Comparison of ENCODE assay signal across 8 cellular contexts in genomic region chr1:160711528-160712311, GRCh38. TPM values are rescaled to one million over a fixed set of nuclear protein-coding genes. Genes with fewer than 3 reads are reported as not detected.
A peak's percentile ranks its signal among the peaks of the same experiment; 100 is the strongest.
DNase-seq lines count a peak whose midpoint lies in the region; ATAC-seq and TF ChIP-seq lines count a peak whose summit lies in the region.

Gene CD48, minus strand, starts transcription at chr1:160711822. Its CDS starts 59 bp downstream, at chr1:160711763.

- H3K9me2 ChIP-seq in GM23338 (ENCODE audit: insufficient read depth): no peaks in the 10 kb centered on the region

- H3K36me3 ChIP-seq in GM23338 (ENCODE audit: insufficient read depth): no peaks in the 10 kb centered on the region
- no peaks in the 10 kb centered on the region for H3K36me3 ChIP-seq in suprapubic skin
- H3K36me3 ChIP-seq in aorta (ENCODE audit: control insufficient read depth in 1 of 2, insufficient read depth in 2 of 2, low read length in 1 of 2): no peaks in the 10 kb centered on the region

- no peaks in the 10 kb centered on the region for H4K20me1 ChIP-seq in GM23338 (replicated peaks; ENCODE audit: insufficient read depth)

- DNase-seq in GDM1 (lab: John Stamatoyannopoulos, UW) (peak; percentile 20), GM23338 (ENCODE audit: low spot score) (no peak), SIG-M5 treated with dmso at 0.1 percent for 504 hours (lab: John Stamatoyannopoulos, UW; ENCODE audit: unreplicated experiment) (peak; percentile 87), suprapubic skin (ENCODE audit: low spot score in 2 of 2) (no peak), occipital lobe (lab: John Stamatoyannopoulos, UW) (no peak), NCI-H2227 treated with DMSO at 0.1 percent for 48 hours (lab: John Stamatoyannopoulos, UW) (no peak), aorta (no peak)
- peak; percentile 35 for DNase-seq in effector CD4-positive, alpha-beta T cell

- WGBS in suprapubic skin: 43% methylated on average over 9 of the region's 9 CpGs
- 47 to 51% methylated on average over 9 of the region's 9 CpGs for WGBS in aorta, 2 donors

- H3K4me3 ChIP-seq in GM23338: no peak within 1 kb of the TSS
- H3K4me3 ChIP-seq in suprapubic skin: peak within 1 kb of the TSS; percentile 26
- no peak within 1 kb of the TSS for H3K4me3 ChIP-seq in aorta (ENCODE audit: low read length in 2 of 2)

- H3K4me3 Mint-ChIP-seq in GM23338: no peak within 1 kb of the TSS

- H3F3A ChIP-seq in GM23338 (replicated peaks; ENCODE audit: low read depth): no peaks in the 10 kb centered on the region

- no peaks in the 10 kb centered on the region for H3K27me3 ChIP-seq in GM23338 (ENCODE audit: insufficient read depth)
- H3K27me3 ChIP-seq in suprapubic skin: peaks cover 4% of the 10 kb centered on the region
- H3K27me3 ChIP-seq in aorta (ENCODE audit: control insufficient read depth in 1 of 2, insufficient read depth in 2 of 2, low read length in 1 of 2): peaks cover 0 to 2% of the 10 kb centered on the region in 2 donors

- H3K27ac ChIP-seq in GM23338 (ENCODE audit: low read depth) (no peak within 1 kb of the TSS), suprapubic skin (no peak within 1 kb of the TSS), aorta (ENCODE audit: low read depth in 1 of 2, low read length in 2 of 2) (no peak within 1 kb of the TSS)

- 0 out of 2 replicates have a peak within 1 kb of the TSS, but pooled peaks have one; percentile 28 for H2AFZ ChIP-seq in GM23338

- no peak for TF ChIP-seq CTCF in GM23338 (conservative IDR thresholded peaks at IDR 0.05; ENCODE audit: low read depth in 2 of 2)
- no peak for TF ChIP-seq CTCF in suprapubic skin (IDR thresholded peaks at IDR 0.05)

- TF ChIP-seq POLR2A in suprapubic skin (IDR thresholded peaks at IDR 0.05): no peak

- no peaks in the 10 kb centered on the region for H3K4me1 Mint-ChIP-seq in GM23338

- H3K9me3 Mint-ChIP-seq in GM23338: no peaks in the 10 kb centered on the region

- H3K27ac Mint-ChIP-seq in GM23338: no peak within 1 kb of the TSS

- no peak for TF ChIP-seq EP300 in suprapubic skin (IDR thresholded peaks at IDR 0.05)

- ATAC-seq in GM23338 (no peak), aorta (ENCODE audit: low FRiP score) (no peak)

- no peaks in the 10 kb centered on the region for H3K4me1 ChIP-seq in GM23338 (ENCODE audit: insufficient read depth)
- H3K4me1 ChIP-seq in suprapubic skin: peaks cover 3% of the 10 kb centered on the region
- H3K4me1 ChIP-seq in aorta (ENCODE audit: control insufficient read depth in 1 of 2, insufficient read depth in 2 of 2, low read length in 2 of 2): no peaks in the 10 kb centered on the region

- H3K9me3 ChIP-seq in suprapubic skin (no peaks in the 10 kb centered on the region), aorta (ENCODE audit: control insufficient read depth, low read length) (no peaks in the 10 kb centered on the region)

- intact Hi-C loops in aorta (cut with DNase I): no loop called here

- no peak within 1 kb of the TSS for H3K4me2 ChIP-seq in GM23338

- H3K79me2 ChIP-seq in GM23338 (replicated peaks; ENCODE audit: insufficient read depth): no peaks in the 10 kb centered on the region

- H3K36me3 Mint-ChIP-seq in GM23338 (ENCODE audit: low read depth): no peaks in the 10 kb centered on the region; the same call in 2 of the 3 replicates

- no peaks in the 10 kb centered on the region for H3K27me3 Mint-ChIP-seq in GM23338 (ENCODE audit: insufficient read depth, low read depth, poor library complexity)

TF ChIP-seq in GM23338, 12 proteins besides CTCF, POLR2A, EP300 and RAD21:
- TF ChIP-seq CREB1 (CRISPR knock-in tag; IDR thresholded peaks at IDR 0.05; ENCODE audit: low read depth) (no peak), ZNF114 (CRISPR knock-in tag; IDR thresholded peaks at IDR 0.05) (no peak), EZH2 (IDR thresholded peaks at IDR 0.05; ENCODE audit: low read depth, unreplicated experiment) (no peak), ZNF331 (CRISPR knock-in tag; IDR thresholded peaks at IDR 0.05; ENCODE audit: low read depth) (no peak), POLR2AphosphoS5 (IDR thresholded peaks at IDR 0.05; ENCODE audit: low read depth) (no peak), JUNB (IDR thresholded peaks at IDR 0.05; ENCODE audit: unreplicated experiment) (no peak), REST (IDR thresholded peaks at IDR 0.05; ENCODE audit: unreplicated experiment) (no peak), STAT1 (IDR thresholded peaks at IDR 0.05; ENCODE audit: unreplicated experiment) (no peak)

RNA-seq across cellular contexts. Expression of gene CD48, which starts in this region (rescaled TPM):
- 0.45 TPM in 1 of 2 replicates, not detected in the other for total RNA-seq in GM23338 (2014; rRNA removed; shearing (Covaris generic))
- 0.34 and 0.43 TPM in 2 replicates for polyA plus RNA-seq in GM23338 (2016; fragmentation: Nextera tagmentation; extraction: Ambion mirVana)
- 1 to 10 TPM in 2 of 4 donors, under 1 TPM in 1, not detected in 1; 0.60 to 1.6 (median 1.0) TPM for total RNA-seq in suprapubic skin
- 1.1 TPM for total RNA-seq in occipital lobe
- 1 to 10 TPM; 3.6 to 6.8 TPM for total RNA-seq in aorta
- 10 to 100 TPM in 1 of 2 donors, 1 to 10 TPM in 1; 1.7 to 11.3 TPM for polyA plus RNA-seq in aorta

Comparison
In these comparisons a context has a peak if more than half of its experiments do, and no peak if none do; other contexts are left out.
1. DNase-seq: peak in GDM1 (single experiment), SIG-M5 treated with dmso at 0.1 percent for 504 hours (single experiment) and effector CD4-positive, alpha-beta T cell (single experiment); none in GM23338 (single experiment), suprapubic skin (0 of 2), occipital lobe (single experiment), NCI-H2227 treated with DMSO at 0.1 percent for 48 hours (single experiment) and aorta (0 of 2).